1 cellular context compared by ENCODE assay signal in genomic region chr9:121267689-121268597, GRCh38.
TF ChIP-seq lines count a peak whose summit lies in the region.

Gene GSN, plus strand, starts transcription at chr9:121268162. Its CDS starts 33,810 bp downstream, at chr9:121301972.

TF ChIP-seq in HepG2, 621 proteins besides CTCF, POLR2A, EP300 and RAD21 (continued from another document and continues in another):
- no peak for TF ChIP-seq ZNF407 (CRISPR knock-in tag; IDR thresholded peaks at IDR 0.05; ENCODE audit: not compliant biosample characterization)
- TF ChIP-seq ZBTB1 (CRISPR knock-in tag; IDR thresholded peaks at IDR 0.05; ENCODE audit: borderline replicate concordance) = no peak
- TF ChIP-seq ELF4 (CRISPR knock-in tag; IDR thresholded peaks at IDR 0.05; ENCODE audit: borderline replicate concordance) = no peak
- TF ChIP-seq, protein P1, sequence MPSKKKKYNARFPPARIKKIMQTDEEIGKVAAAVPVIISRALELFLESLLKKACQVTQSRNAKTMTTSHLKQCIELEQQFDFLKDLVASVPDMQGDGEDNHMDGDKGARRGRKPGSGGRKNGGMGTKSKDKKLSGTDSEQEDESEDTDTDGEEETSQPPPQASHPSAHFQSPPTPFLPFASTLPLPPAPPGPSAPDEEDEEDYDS (CRISPR knock-in tag; IDR thresholded peaks at IDR 0.05) = no peak
- no peak for TF ChIP-seq PHF5A (CRISPR knock-in tag; IDR thresholded peaks at IDR 0.05; ENCODE audit: low read depth, unreplicated experiment)
- TF ChIP-seq, protein P2, sequence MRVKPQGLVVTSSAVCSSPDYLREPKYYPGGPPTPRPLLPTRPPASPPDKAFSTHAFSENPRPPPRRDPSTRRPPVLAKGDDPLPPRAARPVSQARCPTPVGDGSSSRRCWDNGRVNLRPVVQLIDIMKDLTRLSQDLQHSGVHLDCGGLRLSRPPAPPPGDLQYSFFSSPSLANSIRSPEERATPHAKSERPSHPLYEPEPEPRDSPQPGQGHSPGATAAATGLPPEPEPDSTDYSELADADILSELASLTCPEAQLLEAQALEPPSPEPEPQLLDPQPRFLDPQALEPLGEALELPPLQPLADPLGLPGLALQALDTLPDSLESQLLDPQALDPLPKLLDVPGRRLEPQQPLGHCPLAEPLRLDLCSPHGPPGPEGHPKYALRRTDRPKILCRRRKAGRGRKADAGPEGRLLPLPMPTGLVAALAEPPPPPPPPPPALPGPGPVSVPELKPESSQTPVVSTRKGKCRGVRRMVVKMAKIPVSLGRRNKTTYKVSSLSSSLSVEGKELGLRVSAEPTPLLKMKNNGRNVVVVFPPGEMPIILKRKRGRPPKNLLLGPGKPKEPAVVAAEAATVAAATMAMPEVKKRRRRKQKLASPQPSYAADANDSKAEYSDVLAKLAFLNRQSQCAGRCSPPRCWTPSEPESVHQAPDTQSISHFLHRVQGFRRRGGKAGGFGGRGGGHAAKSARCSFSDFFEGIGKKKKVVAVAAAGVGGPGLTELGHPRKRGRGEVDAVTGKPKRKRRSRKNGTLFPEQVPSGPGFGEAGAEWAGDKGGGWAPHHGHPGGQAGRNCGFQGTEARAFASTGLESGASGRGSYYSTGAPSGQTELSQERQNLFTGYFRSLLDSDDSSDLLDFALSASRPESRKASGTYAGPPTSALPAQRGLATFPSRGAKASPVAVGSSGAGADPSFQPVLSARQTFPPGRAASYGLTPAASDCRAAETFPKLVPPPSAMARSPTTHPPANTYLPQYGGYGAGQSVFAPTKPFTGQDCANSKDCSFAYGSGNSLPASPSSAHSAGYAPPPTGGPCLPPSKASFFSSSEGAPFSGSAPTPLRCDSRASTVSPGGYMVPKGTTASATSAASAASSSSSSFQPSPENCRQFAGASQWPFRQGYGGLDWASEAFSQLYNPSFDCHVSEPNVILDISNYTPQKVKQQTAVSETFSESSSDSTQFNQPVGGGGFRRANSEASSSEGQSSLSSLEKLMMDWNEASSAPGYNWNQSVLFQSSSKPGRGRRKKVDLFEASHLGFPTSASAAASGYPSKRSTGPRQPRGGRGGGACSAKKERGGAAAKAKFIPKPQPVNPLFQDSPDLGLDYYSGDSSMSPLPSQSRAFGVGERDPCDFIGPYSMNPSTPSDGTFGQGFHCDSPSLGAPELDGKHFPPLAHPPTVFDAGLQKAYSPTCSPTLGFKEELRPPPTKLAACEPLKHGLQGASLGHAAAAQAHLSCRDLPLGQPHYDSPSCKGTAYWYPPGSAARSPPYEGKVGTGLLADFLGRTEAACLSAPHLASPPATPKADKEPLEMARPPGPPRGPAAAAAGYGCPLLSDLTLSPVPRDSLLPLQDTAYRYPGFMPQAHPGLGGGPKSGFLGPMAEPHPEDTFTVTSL (CRISPR knock-in tag; IDR thresholded peaks at IDR 0.05; ENCODE audit: borderline replicate concordance) = no peak
- TF ChIP-seq SRSF1 (optimal IDR thresholded peaks at IDR 0.05; ENCODE audit: low read depth, low read length) = peak; percentile 24
- no peak for TF ChIP-seq ZFAT (CRISPR knock-in tag; conservative IDR thresholded peaks at IDR 0.05)
- no peak for TF ChIP-seq ZNF788 (CRISPR knock-in tag; IDR thresholded peaks at IDR 0.05; ENCODE audit: borderline replicate concordance)
- no peak for TF ChIP-seq MATR3 (CRISPR knock-in tag; IDR thresholded peaks at IDR 0.05)
- TF ChIP-seq IRF1 (CRISPR knock-in tag; IDR thresholded peaks at IDR 0.05; ENCODE audit: low read depth) = no peak
- no peak for TF ChIP-seq MEIS2 (CRISPR knock-in tag; IDR thresholded peaks at IDR 0.05)
- TF ChIP-seq, protein P3, sequence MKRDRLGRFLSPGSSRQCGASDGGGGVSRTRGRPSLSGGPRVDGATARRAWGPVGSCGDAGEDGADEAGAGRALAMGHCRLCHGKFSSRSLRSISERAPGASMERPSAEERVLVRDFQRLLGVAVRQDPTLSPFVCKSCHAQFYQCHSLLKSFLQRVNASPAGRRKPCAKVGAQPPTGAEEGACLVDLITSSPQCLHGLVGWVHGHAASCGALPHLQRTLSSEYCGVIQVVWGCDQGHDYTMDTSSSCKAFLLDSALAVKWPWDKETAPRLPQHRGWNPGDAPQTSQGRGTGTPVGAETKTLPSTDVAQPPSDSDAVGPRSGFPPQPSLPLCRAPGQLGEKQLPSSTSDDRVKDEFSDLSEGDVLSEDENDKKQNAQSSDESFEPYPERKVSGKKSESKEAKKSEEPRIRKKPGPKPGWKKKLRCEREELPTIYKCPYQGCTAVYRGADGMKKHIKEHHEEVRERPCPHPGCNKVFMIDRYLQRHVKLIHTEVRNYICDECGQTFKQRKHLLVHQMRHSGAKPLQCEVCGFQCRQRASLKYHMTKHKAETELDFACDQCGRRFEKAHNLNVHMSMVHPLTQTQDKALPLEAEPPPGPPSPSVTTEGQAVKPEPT (CRISPR knock-in tag; IDR thresholded peaks at IDR 0.05; ENCODE audit: low read depth) = no peak
- TF ChIP-seq HHEX (CRISPR knock-in tag; IDR thresholded peaks at IDR 0.05) = no peak
- TF ChIP-seq NFATC3 (CRISPR knock-in tag; IDR thresholded peaks at IDR 0.05) = no peak
- no peak for TF ChIP-seq ZMYM3 (CRISPR knock-in tag; IDR thresholded peaks at IDR 0.05)
- peak; percentile 43; the same call in 1 of the 2 replicates for TF ChIP-seq MAX (IDR thresholded peaks at IDR 0.05)
- peak; percentile 62 for TF ChIP-seq SP4 (CRISPR knock-in tag; IDR thresholded peaks at IDR 0.05)
- no peak for TF ChIP-seq CCDC6 (CRISPR knock-in tag; IDR thresholded peaks at IDR 0.05)
- no peak for TF ChIP-seq ZSCAN9 (CRISPR knock-in tag; IDR thresholded peaks at IDR 0.05; ENCODE audit: borderline replicate concordance)
- TF ChIP-seq, protein P4, sequence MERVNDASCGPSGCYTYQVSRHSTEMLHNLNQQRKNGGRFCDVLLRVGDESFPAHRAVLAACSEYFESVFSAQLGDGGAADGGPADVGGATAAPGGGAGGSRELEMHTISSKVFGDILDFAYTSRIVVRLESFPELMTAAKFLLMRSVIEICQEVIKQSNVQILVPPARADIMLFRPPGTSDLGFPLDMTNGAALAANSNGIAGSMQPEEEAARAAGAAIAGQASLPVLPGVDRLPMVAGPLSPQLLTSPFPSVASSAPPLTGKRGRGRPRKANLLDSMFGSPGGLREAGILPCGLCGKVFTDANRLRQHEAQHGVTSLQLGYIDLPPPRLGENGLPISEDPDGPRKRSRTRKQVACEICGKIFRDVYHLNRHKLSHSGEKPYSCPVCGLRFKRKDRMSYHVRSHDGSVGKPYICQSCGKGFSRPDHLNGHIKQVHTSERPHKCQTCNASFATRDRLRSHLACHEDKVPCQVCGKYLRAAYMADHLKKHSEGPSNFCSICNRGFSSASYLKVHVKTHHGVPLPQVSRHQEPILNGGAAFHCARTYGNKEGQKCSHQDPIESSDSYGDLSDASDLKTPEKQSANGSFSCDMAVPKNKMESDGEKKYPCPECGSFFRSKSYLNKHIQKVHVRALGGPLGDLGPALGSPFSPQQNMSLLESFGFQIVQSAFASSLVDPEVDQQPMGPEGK (CRISPR knock-in tag; IDR thresholded peaks at IDR 0.05) = peak; percentile 31; the same call in 1 of the 2 replicates
- TF ChIP-seq, protein P5, sequence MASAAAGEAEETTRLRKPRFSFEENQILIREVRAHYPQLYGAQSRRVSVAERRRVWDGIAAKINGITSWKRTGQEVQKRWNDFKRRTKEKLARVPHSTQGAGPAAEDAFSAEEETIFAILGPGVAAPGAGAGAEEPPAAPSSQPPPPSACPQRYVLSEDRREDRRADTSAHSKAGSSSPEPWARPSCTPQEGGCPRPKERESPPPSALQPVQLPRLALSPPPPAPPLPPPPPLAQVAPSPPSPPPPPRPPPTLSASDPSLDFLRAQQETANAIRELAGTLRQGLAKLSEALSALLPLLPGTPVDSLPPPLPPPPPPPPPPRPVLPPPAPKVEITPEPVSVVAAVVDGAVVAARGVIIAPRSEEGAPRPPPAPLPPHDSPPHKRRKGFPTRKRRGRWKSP (CRISPR knock-in tag; IDR thresholded peaks at IDR 0.05) = no peak
- no peak for TF ChIP-seq ZNF160 (CRISPR knock-in tag; IDR thresholded peaks at IDR 0.05)
- no peak for TF ChIP-seq ATAD3A (CRISPR knock-in tag; IDR thresholded peaks at IDR 0.05)
- TF ChIP-seq DR1 (CRISPR knock-in tag; IDR thresholded peaks at IDR 0.05) = no peak
- TF ChIP-seq ASH2L (IDR thresholded peaks at IDR 0.05; ENCODE audit: insufficient read length, low read depth, low read length) = peak; percentile 32
- TF ChIP-seq SYNCRIP (IDR thresholded peaks at IDR 0.05; ENCODE audit: insufficient read depth, low read depth, low read length) = no peak
- TF ChIP-seq MZF1 (CRISPR knock-in tag; IDR thresholded peaks at IDR 0.05; ENCODE audit: borderline replicate concordance) = no peak
- TF ChIP-seq TEF (CRISPR knock-in tag; IDR thresholded peaks at IDR 0.05) = no peak
- TF ChIP-seq SP5 (CRISPR knock-in tag; IDR thresholded peaks at IDR 0.05; ENCODE audit: borderline replicate concordance, low read depth) = 0 out of 2 replicates have a peak, but pooled peaks have one; percentile 11
- TF ChIP-seq YY1 (IDR thresholded peaks at IDR 0.05; ENCODE audit: insufficient read depth, insufficient replicate concordance, low read depth, low read length) = no peak
- no peak for TF ChIP-seq ZNF350 (CRISPR knock-in tag; IDR thresholded peaks at IDR 0.05; ENCODE audit: borderline replicate concordance, low read depth)
- TF ChIP-seq ZNF713 (CRISPR knock-in tag; IDR thresholded peaks at IDR 0.05) = no peak
- TF ChIP-seq TEAD2 (CRISPR knock-in tag; IDR thresholded peaks at IDR 0.05) = no peak
- no peak for TF ChIP-seq HOXA5 (CRISPR knock-in tag; IDR thresholded peaks at IDR 0.05)
- no peak for TF ChIP-seq ZFP36 (IDR thresholded peaks at IDR 0.05; ENCODE audit: borderline replicate concordance, low read depth, low read length, partially characterized antibody)
- no peak for TF ChIP-seq PAF1 (CRISPR knock-in tag; IDR thresholded peaks at IDR 0.05)
- TF ChIP-seq RBM39 (IDR thresholded peaks at IDR 0.05; ENCODE audit: low read depth, low read length, poor library complexity, severe bottlenecking) = no peak
- TF ChIP-seq KMT2B (CRISPR knock-in tag; IDR thresholded peaks at IDR 0.05) = 0 out of 2 replicates have a peak, but pooled peaks have one; percentile 34
- TF ChIP-seq ZMAT3 (CRISPR knock-in tag; conservative IDR thresholded peaks at IDR 0.05) = no peak
- no peak for TF ChIP-seq NR2F6 (IDR thresholded peaks at IDR 0.05)
- no peak for TF ChIP-seq NR2F6 (CRISPR knock-in tag; IDR thresholded peaks at IDR 0.05)
- 0 out of 2 replicates have a peak, but pooled peaks have one; percentile 34 for TF ChIP-seq EED (CRISPR knock-in tag; IDR thresholded peaks at IDR 0.05)
- TF ChIP-seq ZNF761 (CRISPR knock-in tag; conservative IDR thresholded peaks at IDR 0.05) = no peak
- TF ChIP-seq KDM6A (CRISPR knock-in tag; IDR thresholded peaks at IDR 0.05; ENCODE audit: low read depth) = no peak
